10 cellular contexts compared by ENCODE assay signal in the genomic region with DNA sequence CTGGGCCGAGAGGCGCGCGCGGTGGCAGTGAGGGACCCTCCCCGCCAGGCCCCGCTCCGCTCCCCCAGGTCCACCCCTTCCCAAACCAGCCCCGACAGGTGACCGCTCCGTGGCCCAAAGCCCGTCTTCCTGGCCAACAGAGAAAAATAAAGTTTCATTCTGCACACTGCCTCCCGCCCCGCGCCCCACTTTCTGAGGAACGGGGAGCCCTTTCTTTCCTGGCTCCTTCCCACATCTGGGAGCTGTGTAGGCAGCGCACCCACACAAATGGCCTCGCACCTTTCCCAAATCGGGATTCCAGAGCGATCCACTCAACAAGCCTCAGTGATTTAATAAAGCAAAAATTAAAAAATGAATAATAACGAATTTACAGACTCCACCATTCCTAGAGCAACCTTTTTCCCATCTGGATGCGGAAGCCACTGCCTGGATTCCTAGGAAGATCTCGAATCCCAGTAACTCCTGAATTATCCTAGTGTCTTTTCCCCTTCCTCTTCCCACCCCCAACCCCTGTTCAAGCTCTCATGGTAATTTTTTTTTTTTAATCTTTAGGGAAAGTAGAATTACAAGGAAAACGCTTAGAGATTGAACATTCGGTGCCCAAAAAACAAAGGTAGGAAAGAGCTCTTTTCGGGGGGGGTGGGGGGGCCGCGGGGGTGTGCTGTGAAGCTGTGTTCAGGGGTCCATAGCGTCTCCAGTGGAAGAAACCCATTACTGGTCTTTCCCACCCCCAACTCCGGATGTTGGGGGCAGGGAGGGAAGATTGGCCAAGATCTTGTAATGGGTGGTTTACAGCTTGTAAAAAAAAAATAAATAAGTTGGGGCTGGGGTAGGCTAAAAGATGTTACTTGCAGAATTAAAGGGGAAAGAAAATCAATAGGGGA. TPM values are rescaled to one million over a fixed set of nuclear protein-coding genes. Genes with fewer than 3 reads are reported as not detected.
DNase-seq lines count a peak whose midpoint lies in the region; ATAC-seq and TF ChIP-seq lines count a peak whose summit lies in the region.
"Had no signal": no experiment of that assay in that cellular context is flagged by ENCODE, and none has a peak within 500 bp of the region (broad histone marks: within the 10 kb centered on the region; RNA-seq: fewer than 3 reads in every experiment).

No MANE protein-coding gene starts in this region.

- H3K36me3 ChIP-seq in A673 (ENCODE audit: insufficient read depth, low read length, poor library complexity, severe bottlenecking) (peaks cover 52% of the 10 kb centered on the region), GM23338 (ENCODE audit: insufficient read depth) (no peaks in the 10 kb centered on the region), kidney epithelial cell (ENCODE audit: control insufficient read depth, insufficient read depth, low read length) (no peaks in the 10 kb centered on the region)

- CTCF ChIA-PET in A673 (lab: Charles Lee): interaction anchor here (0.6 kb wide), 2 partner anchors 16 to 44 kb away, joined by 3 to 8 read pairs; no protein-coding TSS in a partner anchor

- H3F3A ChIP-seq in GM23338 (replicated peaks; ENCODE audit: low read depth): peaks cover 11% of the 10 kb centered on the region

- ATAC-seq in GM23338: peak; percentile 1; the same call in 1 of the 3 replicates

- H3K9me2 ChIP-seq in GM23338 (ENCODE audit: insufficient read depth): no peaks in the 10 kb centered on the region

- peaks cover 18% of the 10 kb centered on the region; the same call in 1 of the 2 replicates for H4K20me1 ChIP-seq in GM23338 (replicated peaks; ENCODE audit: insufficient read depth)

- TF ChIP-seq CTCF in A673 (conservative IDR thresholded peaks at IDR 0.05; ENCODE audit: low read depth, low read length) (no peak), GM23338 (conservative IDR thresholded peaks at IDR 0.05; ENCODE audit: low read depth in 2 of 2) (peak; percentile 14 to 23; a peak in 2 of 4 replicates), kidney epithelial cell (IDR thresholded peaks at IDR 0.05; ENCODE audit: insufficient read depth, low read length, poor library complexity, severe bottlenecking) (no peak)

- peak; percentile 77 for DNase-seq in A673 (ENCODE audit: low spot score)
- peak; percentile 52 for DNase-seq in GM23338 (ENCODE audit: low spot score)
- DNase-seq in activated naive CD8-positive, alpha-beta T cell treated with anti-CD3 and anti-CD28 coated beads for 36 hours: no peak
- DNase-seq in kidney epithelial cell (ENCODE audit: low read depth): no peak
- no peak for DNase-seq in NK-92 (lab: John Stamatoyannopoulos, UW; ENCODE audit: unreplicated experiment)
- DNase-seq in NCI-H1417 treated with DMSO at 0.1 percent for 48 hours (lab: John Stamatoyannopoulos, UW): no peak
- DNase-seq in NCI-H128 (lab: John Stamatoyannopoulos, UW; ENCODE audit: unreplicated experiment): no peak
- no peak for DNase-seq in hippocampal formation (lab: John Stamatoyannopoulos, UW)
- DNase-seq: KG1, left cardiac atrium had no signal

- peaks cover 7% of the 10 kb centered on the region for H3K4me1 ChIP-seq in A673 (ENCODE audit: insufficient read depth, low read length, poor library complexity, severe bottlenecking)
- H3K4me1 ChIP-seq in GM23338 (ENCODE audit: insufficient read depth): peaks cover 37% of the 10 kb centered on the region

- peaks cover 66% of the 10 kb centered on the region for H3K79me2 ChIP-seq in GM23338 (replicated peaks; ENCODE audit: insufficient read depth)

- H3K27me3 ChIP-seq in A673 (replicated peaks; ENCODE audit: insufficient read depth, low read depth, low read length, poor library complexity) (no peaks in the 10 kb centered on the region), GM23338 (ENCODE audit: insufficient read depth) (no peaks in the 10 kb centered on the region), kidney epithelial cell (ENCODE audit: control insufficient read depth, insufficient read depth, low read length) (peaks cover 46% of the 10 kb centered on the region)

- BruUV-seq in A673 (replicated peaks; lab: Mats Ljungman, UMichigan): no TSS peak

- H3K4me3 Mint-ChIP-seq in GM23338: peak overlapping the region; percentile 90
- peak overlapping the region; percentile 47 for H3K4me3 Mint-ChIP-seq in activated naive CD8-positive, alpha-beta T cell treated with anti-CD3 and anti-CD28 coated beads for 36 hours

- intact Hi-C loops in A673 (cut with micrococcal nuclease; ENCODE audit: unreplicated experiment): loop anchor here (5.0 kb wide), 1 partner anchor 34 kb away; no protein-coding TSS in a partner anchor

- no peak overlapping the region for H2AFZ ChIP-seq in GM23338

- peak overlapping the region; percentile 97 for H3K4me3 ChIP-seq in A673 (ENCODE audit: low read depth, low read length, poor library complexity, severe bottlenecking)
- H3K4me3 ChIP-seq in GM23338: peak overlapping the region; percentile 78
- H3K4me3 ChIP-seq in kidney epithelial cell (ENCODE audit: low read depth, low read length): peak overlapping the region; percentile 51

- peaks cover 29% of the 10 kb centered on the region for H3K27me3 Mint-ChIP-seq in GM23338 (ENCODE audit: insufficient read depth, low read depth, poor library complexity)
- peaks cover 100% of the 10 kb centered on the region for H3K27me3 Mint-ChIP-seq in activated naive CD8-positive, alpha-beta T cell treated with anti-CD3 and anti-CD28 coated beads for 36 hours

- H3K27ac ChIP-seq in A673 (ENCODE audit: low read depth, low read length, poor library complexity, severe bottlenecking) (peak overlapping the region; percentile 100), GM23338 (ENCODE audit: low read depth) (peak overlapping the region; percentile 99)

- peaks cover 57% of the 10 kb centered on the region for H3K36me3 Mint-ChIP-seq in GM23338 (ENCODE audit: low read depth)
- H3K36me3 Mint-ChIP-seq in activated naive CD8-positive, alpha-beta T cell treated with anti-CD3 and anti-CD28 coated beads for 36 hours: no peaks in the 10 kb centered on the region

- POLR2A ChIA-PET in A673 (lab: Charles Lee; ENCODE audit: low non-redundant PET): interaction anchor here (0.6 to 0.7 kb wide), 4 partner anchors 54 to 775 kb away, joined by 3 to 10 read pairs (median 8); a partner anchor contains a TSS

- H3K4me2 ChIP-seq in GM23338: peak overlapping the region; percentile 79

- no peaks in the 10 kb centered on the region for H3K9me3 ChIP-seq in A673 (ENCODE audit: low read depth, low read length, poor library complexity, severe bottlenecking)

- peak overlapping the region; percentile 99 for H3K27ac Mint-ChIP-seq in GM23338
- no peak overlapping the region for H3K27ac Mint-ChIP-seq in activated naive CD8-positive, alpha-beta T cell treated with anti-CD3 and anti-CD28 coated beads for 36 hours

- H3K9me3 Mint-ChIP-seq in GM23338: peaks cover 3% of the 10 kb centered on the region; the same call in 2 of the 3 replicates
- peaks cover 3% of the 10 kb centered on the region for H3K9me3 Mint-ChIP-seq in activated naive CD8-positive, alpha-beta T cell treated with anti-CD3 and anti-CD28 coated beads for 36 hours

- peaks cover 30% of the 10 kb centered on the region for H3K4me1 Mint-ChIP-seq in GM23338
- H3K4me1 Mint-ChIP-seq in activated naive CD8-positive, alpha-beta T cell treated with anti-CD3 and anti-CD28 coated beads for 36 hours: peaks cover 19% of the 10 kb centered on the region

TF ChIP-seq in GM23338, 12 proteins besides CTCF, POLR2A, EP300 and RAD21:
- TF ChIP-seq, protein P1, sequence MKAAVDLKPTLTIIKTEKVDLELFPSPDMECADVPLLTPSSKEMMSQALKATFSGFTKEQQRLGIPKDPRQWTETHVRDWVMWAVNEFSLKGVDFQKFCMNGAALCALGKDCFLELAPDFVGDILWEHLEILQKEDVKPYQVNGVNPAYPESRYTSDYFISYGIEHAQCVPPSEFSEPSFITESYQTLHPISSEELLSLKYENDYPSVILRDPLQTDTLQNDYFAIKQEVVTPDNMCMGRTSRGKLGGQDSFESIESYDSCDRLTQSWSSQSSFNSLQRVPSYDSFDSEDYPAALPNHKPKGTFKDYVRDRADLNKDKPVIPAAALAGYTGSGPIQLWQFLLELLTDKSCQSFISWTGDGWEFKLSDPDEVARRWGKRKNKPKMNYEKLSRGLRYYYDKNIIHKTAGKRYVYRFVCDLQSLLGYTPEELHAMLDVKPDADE (IDR thresholded peaks at IDR 0.05): 0 out of 2 replicates have a peak, but pooled peaks have one; percentile 37
- TF ChIP-seq ZNF114 (CRISPR knock-in tag; IDR thresholded peaks at IDR 0.05): no peak

RNA-seq across cellular contexts. Expression of a gene that starts 1.6 kb away (rescaled TPM):
- total RNA-seq in A673 (2021): 495 and 517 TPM in 2 replicates
- total RNA-seq in GM23338 (2014; rRNA removed; shearing (Covaris generic)): 231 and 249 TPM in 2 replicates
- 66.1 and 68.6 TPM in 2 replicates for polyA plus RNA-seq in GM23338 (2016; fragmentation: Nextera tagmentation; extraction: Ambion mirVana)
- 1 to 10 TPM; 1.1 to 1.3 TPM for total RNA-seq in activated naive CD8-positive, alpha-beta T cell treated with anti-CD3 and anti-CD28 coated beads for 36 hours
- 10.2 and 10.4 TPM in 2 replicates for total RNA-seq in kidney epithelial cell

RNA-seq across cellular contexts. Expression of a gene that starts 30.4 kb away (rescaled TPM):
- 0.88 and 1.1 TPM in 2 replicates for total RNA-seq in A673 (2021)
- total RNA-seq in GM23338 (2014; rRNA removed; shearing (Covaris generic)): not detected in 2 replicates
- 0.43 and 1.3 TPM in 2 replicates for polyA plus RNA-seq in GM23338 (2016; fragmentation: Nextera tagmentation; extraction: Ambion mirVana)
- not detected for total RNA-seq in activated naive CD8-positive, alpha-beta T cell treated with anti-CD3 and anti-CD28 coated beads for 36 hours
- not detected in 2 replicates for total RNA-seq in kidney epithelial cell
- total RNA-seq: left cardiac atrium had no signal

RNA-seq across cellular contexts. Expression of a gene that starts 54.2 kb away (rescaled TPM):
- total RNA-seq in A673 (2021) (177 and 188 TPM in 2 replicates), kidney epithelial cell (114 and 142 TPM in 2 replicates)
- total RNA-seq in GM23338 (2014; rRNA removed; shearing (Covaris generic)): 88.5 and 114 TPM in 2 replicates
- 103 and 113 TPM in 2 replicates for polyA plus RNA-seq in GM23338 (2016; fragmentation: Nextera tagmentation; extraction: Ambion mirVana)
- total RNA-seq in activated naive CD8-positive, alpha-beta T cell treated with anti-CD3 and anti-CD28 coated beads for 36 hours: 100 to 1,000 TPM; 127 to 134 TPM

Comparison
In these comparisons a context has a peak if more than half of its experiments do, and no peak if none do; other contexts are left out.
1. DNase-seq: peak in A673 (single experiment) and GM23338 (single experiment); none in activated naive CD8-positive, alpha-beta T cell treated with anti-CD3 and anti-CD28 coated beads for 36 hours (single experiment), kidney epithelial cell (single experiment), NK-92 (single experiment), NCI-H1417 treated with DMSO at 0.1 percent for 48 hours (single experiment), NCI-H128 (single experiment) and hippocampal formation (0 of 2).
2. CTCF ChIP-seq: peak in GM23338 (2 of 2); none in A673 (single experiment) and kidney epithelial cell (single experiment).
3. RNA of a gene that starts 1.6 kb away (total RNA-seq): 495 to 517 TPM in A673 and 231 to 249 TPM in GM23338; 10.2 to 10.4 TPM in kidney epithelial cell and 1.1 to 1.3 TPM in activated naive CD8-positive, alpha-beta T cell treated with anti-CD3 and anti-CD28 coated beads for 36 hours; every median in the first group is over 10 times any median in the second.
4. Peak in every context shown above with its lines, with median percentiles within 50 percentile points of each other: H3K4me3 ChIP-seq.